ENCODE assay signal across 1 cellular context in genomic region chr4:158768577-158769174, GRCh38.
A peak's percentile ranks its signal among the peaks of the same experiment; 100 is the strongest.
TF ChIP-seq lines count a peak whose summit lies in the region.

Gene FNIP2, plus strand, starts transcription at chr4:158769026. Its CDS starts 187 bp downstream, at chr4:158769213.

TF ChIP-seq in K562, 482 proteins besides CTCF, POLR2A, EP300 and RAD21 (continued from another document and continues in another):
- no peak for TF ChIP-seq SIX5 (IDR thresholded peaks at IDR 0.05; ENCODE audit: borderline replicate concordance in 1 of 2, insufficient read depth in 1 of 2, low read depth in 1 of 2, low read length in 2 of 2)
- TF ChIP-seq L3MBTL2 (IDR thresholded peaks at IDR 0.05): peak; percentile 97
- TF ChIP-seq ZNF511 (CRISPR knock-in tag; IDR thresholded peaks at IDR 0.05): peak; percentile 78
- peak; percentile 89 for TF ChIP-seq ZFX (CRISPR knock-in tag; IDR thresholded peaks at IDR 0.05)
- TF ChIP-seq SIN3A (IDR thresholded peaks at IDR 0.05; ENCODE audit: borderline replicate concordance in 2 of 2, control insufficient read depth in 1 of 2, low read depth in 2 of 2, low read length in 2 of 2): peak; percentile 46 to 49; a peak in 1 of 4 replicates
- TF ChIP-seq HDAC1 (IDR thresholded peaks at IDR 0.05): peak in 1 of 2 experiments; percentile 26; a peak in 1 of 4 replicates
- peak; percentile 24; the same call in 1 of the 2 replicates for TF ChIP-seq POLR2AphosphoS5 (IDR thresholded peaks at IDR 0.05; ENCODE audit: control insufficient read depth, insufficient read depth, low read depth, low read length)
- TF ChIP-seq TAF1 (IDR thresholded peaks at IDR 0.05; ENCODE audit: control insufficient read depth, extremely low read depth, insufficient read depth, low read length, severe bottlenecking): peak; percentile 73
- 0 out of 2 replicates have a peak, but pooled peaks have one; percentile 32 for TF ChIP-seq ETS1 (conservative IDR thresholded peaks at IDR 0.05; ENCODE audit: control insufficient read depth, low read depth, low read length)
- TF ChIP-seq NFIC (IDR thresholded peaks at IDR 0.05): peak; percentile 17; the same call in 1 of the 2 replicates
- TF ChIP-seq MNT (conservative IDR thresholded peaks at IDR 0.05): peak in 1 of 2 experiments; percentile 30; a peak in 1 of 4 replicates
- TF ChIP-seq KDM2B (CRISPR knock-in tag; IDR thresholded peaks at IDR 0.05): 0 out of 2 replicates have a peak, but pooled peaks have one; percentile 79
- peak; percentile 87 for TF ChIP-seq MAX (CRISPR knock-in tag; IDR thresholded peaks at IDR 0.05)
- peak; percentile 71 for TF ChIP-seq TBP (optimal IDR thresholded peaks at IDR 0.05; ENCODE audit: low read depth, low read length)
- TF ChIP-seq RBFOX2 (IDR thresholded peaks at IDR 0.05; ENCODE audit: low read depth, low read length): peak; percentile 82
- TF ChIP-seq HNRNPLL (IDR thresholded peaks at IDR 0.05; ENCODE audit: low read depth, low read length, poor library complexity, severe bottlenecking): peak; percentile 64
- peak; percentile 63; the same call in 1 of the 2 replicates for TF ChIP-seq USF2 (CRISPR knock-in tag; IDR thresholded peaks at IDR 0.05)
- peak; percentile 81 for TF ChIP-seq HMGN3 (IDR thresholded peaks at IDR 0.05; ENCODE audit: borderline replicate concordance, extremely low read depth, insufficient read length, low read depth, low read length)
- peak; percentile 90 for TF ChIP-seq MGA (IDR thresholded peaks at IDR 0.05)
- 0 out of 2 replicates have a peak, but pooled peaks have one; percentile 10 for TF ChIP-seq NR4A1 (CRISPR knock-in tag; IDR thresholded peaks at IDR 0.05)
- TF ChIP-seq NR4A1 (tag; IDR thresholded peaks at IDR 0.05): 0 out of 2 replicates have a peak, but pooled peaks have one; percentile 61
- TF ChIP-seq KAT7 (CRISPR knock-in tag; IDR thresholded peaks at IDR 0.05; ENCODE audit: borderline replicate concordance): peak; percentile 48; the same call in 1 of the 2 replicates
- peak in 1 of 2 experiments; percentile 97; a peak in 2 of 4 replicates for TF ChIP-seq ZNF639 (CRISPR knock-in tag; conservative IDR thresholded peaks at IDR 0.05 in 1 of 2, IDR thresholded peaks at IDR 0.05 in 1 of 2)
- TF ChIP-seq SUPT5H (IDR thresholded peaks at IDR 0.05): peak; percentile 51; the same call in 1 of the 2 replicates
- no peak for TF ChIP-seq HNRNPH1 (optimal IDR thresholded peaks at IDR 0.05; ENCODE audit: low read depth, low read length)
- 0 out of 2 replicates have a peak, but pooled peaks have one; percentile 35 for TF ChIP-seq ZNF76 (CRISPR knock-in tag; IDR thresholded peaks at IDR 0.05; ENCODE audit: borderline replicate concordance)
- TF ChIP-seq ZNF24 (IDR thresholded peaks at IDR 0.05): no peak; the same call in 1 of the 2 replicates
- TF ChIP-seq ZBTB7A (IDR thresholded peaks at IDR 0.05; ENCODE audit: borderline replicate concordance, control insufficient read depth, low read depth, low read length): peak; percentile 87; the same call in 1 of the 2 replicates
- peak; percentile 62 for TF ChIP-seq TARDBP (IDR thresholded peaks at IDR 0.05)
- no peak for TF ChIP-seq LEF1 (IDR thresholded peaks at IDR 0.05)
- no peak for TF ChIP-seq GABPA (tag; conservative IDR thresholded peaks at IDR 0.05; ENCODE audit: low read depth)
- no peak for TF ChIP-seq ARID2 (IDR thresholded peaks at IDR 0.05)
- no peak for TF ChIP-seq FOXJ3 (CRISPR knock-in tag; IDR thresholded peaks at IDR 0.05)
- TF ChIP-seq EP400 (IDR thresholded peaks at IDR 0.05): peak; percentile 17; the same call in 1 of the 2 replicates
- TF ChIP-seq CCNT2 (IDR thresholded peaks at IDR 0.05; ENCODE audit: borderline replicate concordance, extremely low read depth, insufficient read length, low read depth, low read length): peak; percentile 91
- TF ChIP-seq ZNF507 (tag; conservative IDR thresholded peaks at IDR 0.05): no peak
- no peak for TF ChIP-seq ZNF175 (CRISPR knock-in tag; IDR thresholded peaks at IDR 0.05; ENCODE audit: low read depth)
- TF ChIP-seq CBX8 (IDR thresholded peaks at IDR 0.05; ENCODE audit: borderline replicate concordance, extremely low read depth, low read depth, low read length, poor library complexity, severe bottlenecking): no peak
- TF ChIP-seq ID3 (CRISPR knock-in tag; IDR thresholded peaks at IDR 0.05): no peak
- TF ChIP-seq ID3 (tag; IDR thresholded peaks at IDR 0.05): 0 out of 2 replicates have a peak, but pooled peaks have one; percentile 40
- peak; percentile 16; the same call in 1 of the 2 replicates for TF ChIP-seq CREM (IDR thresholded peaks at IDR 0.05; ENCODE audit: low read depth)
- TF ChIP-seq ZBTB2 (IDR thresholded peaks at IDR 0.05): 0 out of 2 replicates have a peak, but pooled peaks have one; percentile 33
- peak; percentile 56 for TF ChIP-seq NFYB (IDR thresholded peaks at IDR 0.05; ENCODE audit: extremely low read depth, insufficient read length)
